Comparison of ENCODE assay signal across 24 cellular contexts in the genomic region with DNA sequence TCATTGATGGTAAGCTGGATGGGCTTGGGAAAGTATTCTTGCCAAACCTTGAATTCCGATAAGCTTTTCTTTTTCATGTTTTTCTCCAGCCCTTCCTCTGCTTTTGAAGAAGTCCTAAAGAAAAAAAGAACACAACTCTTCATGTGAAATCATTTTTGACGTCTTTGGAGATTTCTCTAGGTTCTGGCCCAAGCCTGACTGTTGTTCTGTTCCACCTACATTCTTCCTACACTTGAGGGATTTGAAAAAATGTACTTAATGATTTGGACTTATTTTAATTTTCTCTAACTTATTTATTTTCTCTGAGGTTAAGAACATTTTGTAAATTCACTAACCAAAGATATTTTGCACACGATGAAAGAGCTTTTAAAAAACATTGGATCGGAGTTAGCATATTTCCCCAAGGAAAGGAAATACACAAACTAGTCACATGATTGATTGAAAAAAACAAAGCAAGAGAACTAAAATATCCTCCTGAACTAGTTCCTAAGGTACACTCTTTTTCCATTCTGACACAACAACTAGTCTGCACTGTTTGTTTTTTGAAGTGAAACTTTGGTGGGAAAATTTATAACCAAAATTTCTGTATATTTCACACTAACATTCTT.
"Had no signal": no experiment of that assay in that cellular context is flagged by ENCODE, and none has a peak within 500 bp of the region (broad histone marks: within the 10 kb centered on the region; RNA-seq: fewer than 3 reads in every experiment).

No MANE protein-coding gene starts in this region.

- H3K27ac Mint-ChIP-seq: activated CD4-positive, alpha-beta T cell treated with anti-CD3 and anti-CD28 coated beads, Interleukin-2, amount 10 ng/mL, durations not matched to agents 24 days and 14 days; activated CD8-positive, alpha-beta T cell treated with anti-CD3 and anti-CD28 coated beads for 36 hours; activated naive CD4-positive, alpha-beta T cell treated with anti-CD3 and anti-CD28 coated beads for 36 hours; activated T-helper 2 cell treated with anti-CD3 and anti-CD28 coated beads, Interferon-gamma antibody, Interleukin-2, Interleukin-4, amounts not matched to agents 10 μg/mL and 5 μg/mL and 100 μg/mL, durations not matched to agents 14 hours and 24 hours and 36 hours; dendritic cell treated with granulocyte-macrophage colony-stimulating factor and Interleukin-4, amounts not matched to agents 40 ng/mL and 50 ng/mL, for 4 days; progenitor cell of endocrine pancreas had no signal

- H3K4me3 Mint-ChIP-seq: activated CD4-positive, alpha-beta T cell treated with anti-CD3 and anti-CD28 coated beads, Interleukin-2, amount 10 ng/mL, durations not matched to agents 24 days and 14 days; activated CD8-positive, alpha-beta T cell treated with anti-CD3 and anti-CD28 coated beads for 36 hours; activated naive CD4-positive, alpha-beta T cell treated with anti-CD3 and anti-CD28 coated beads for 36 hours; dendritic cell treated with granulocyte-macrophage colony-stimulating factor and Interleukin-4, amounts not matched to agents 40 ng/mL and 50 ng/mL, for 4 days; neural crest cell had no signal

- H3K27ac ChIP-seq: esophagus squamous epithelium, foreskin keratinocyte, upper lobe of left lung had no signal

- ATAC-seq: activated CD8-positive, alpha-beta T cell treated with anti-CD3 and anti-CD28 coated beads for 36 hours; foreskin keratinocyte; left lobe of liver; stimulated activated naive CD8-positive, alpha-beta T cell treated with anti-CD3 and anti-CD28 coated beads, Interleukin-15, Interleukin-2, amounts not matched to agents 100 U/mL and 50 U/mL, for 24 hours had no signal

- H3K27me3 Mint-ChIP-seq: activated CD8-positive, alpha-beta T cell treated with anti-CD3 and anti-CD28 coated beads for 36 hours; dendritic cell treated with granulocyte-macrophage colony-stimulating factor and Interleukin-4, amounts not matched to agents 40 ng/mL and 50 ng/mL, for 4 days; progenitor cell of endocrine pancreas had no signal

- H3K4me1 Mint-ChIP-seq: neural crest cell had no signal

- H3K9me3 ChIP-seq: esophagus squamous epithelium, upper lobe of left lung had no signal

- H3K4me3 ChIP-seq: esophagus squamous epithelium, upper lobe of left lung had no signal

- H3K27me3 ChIP-seq: esophagus squamous epithelium, upper lobe of left lung had no signal

- DNase-seq: activated CD4-positive, alpha-beta T cell treated with anti-CD3 and anti-CD28 coated beads, Interleukin-2, amount 10 ng/mL, durations not matched to agents 24 days and 14 days; activated CD8-positive, alpha-beta T cell treated with anti-CD3 and anti-CD28 coated beads for 36 hours; activated naive CD4-positive, alpha-beta T cell treated with anti-CD3 and anti-CD28 coated beads for 36 hours; activated T-cell treated with anti-CD3 and anti-CD28 coated beads, Interleukin-2, amount 50 U/mL, for 1 hour; anterior cingulate cortex; cerebellar nuclear complex; effector CD8-positive, alpha-beta T cell; esophagus squamous epithelium; foreskin keratinocyte; head of caudate nucleus; kidney; stimulated activated CD4-positive, alpha-beta T cell treated with anti-CD3 and anti-CD28 coated beads, Interleukin-12 subunit alpha, Interleukin-12 subunit beta, amount 100 ng/mL, for 4 hours; stimulated activated CD4-positive, alpha-beta T cell treated with anti-CD3 and anti-CD28 coated beads, Interleukin-1b, Interleukin-23, amount 100 ng/mL, for 48 hours; stimulated activated CD8-positive, alpha-beta memory T cell treated with anti-CD3 and anti-CD28 coated beads, Interleukin-4, amount 100 ng/mL, for 48 hours; stimulated activated naive CD8-positive, alpha-beta T cell treated with anti-CD3 and anti-CD28 coated beads, Interleukin-15, Interleukin-2, amounts not matched to agents 100 U/mL and 50 U/mL, for 24 hours; substantia nigra; T-helper 1 cell; T1000; upper lobe of left lung had no signal

- H3K9me3 Mint-ChIP-seq: activated CD4-positive, alpha-beta T cell treated with anti-CD3 and anti-CD28 coated beads, Interleukin-2, amount 10 ng/mL, durations not matched to agents 24 days and 14 days; activated CD8-positive, alpha-beta T cell treated with anti-CD3 and anti-CD28 coated beads for 36 hours; activated naive CD4-positive, alpha-beta T cell treated with anti-CD3 and anti-CD28 coated beads for 36 hours; activated T-helper 2 cell treated with anti-CD3 and anti-CD28 coated beads, Interferon-gamma antibody, Interleukin-2, Interleukin-4, amounts not matched to agents 10 μg/mL and 5 μg/mL and 100 μg/mL, durations not matched to agents 14 hours and 24 hours and 36 hours; dendritic cell treated with granulocyte-macrophage colony-stimulating factor and Interleukin-4, amounts not matched to agents 40 ng/mL and 50 ng/mL, for 4 days; neural crest cell had no signal

- H3K4me1 ChIP-seq: esophagus squamous epithelium, foreskin keratinocyte, upper lobe of left lung had no signal

- H3K36me3 ChIP-seq: esophagus squamous epithelium, upper lobe of left lung had no signal
